Comparison of ENCODE assay signal across 8 cellular contexts in genomic region chr17:7923290-7923628, GRCh38. TPM values are rescaled to one million over a fixed set of nuclear protein-coding genes. Genes with fewer than 3 reads are reported as not detected.
DNase-seq lines count a peak whose midpoint lies in the region; ATAC-seq and TF ChIP-seq lines count a peak whose summit lies in the region.

No MANE protein-coding gene starts in this region.

- peak overlapping the region; percentile 8 to 38 for H3K27ac ChIP-seq in prostate gland

- H3K27me3 ChIP-seq in Caco-2 (replicated peaks; ENCODE audit: control insufficient read depth, insufficient read depth, low read length) (no peaks in the 10 kb centered on the region), prostate gland (replicated peaks; ENCODE audit: insufficient read depth) (no peaks in the 10 kb centered on the region)

- no peaks in the 10 kb centered on the region for H3K4me1 Mint-ChIP-seq in Caco-2 (ENCODE audit: low read depth, unreplicated experiment)

- 66% methylated on average over 13 of the region's 13 CpGs for WGBS in prostate gland

- BruUV-seq in Caco-2 (replicated peaks; lab: Mats Ljungman, UMichigan) = no TSS peak

- POLR2A ChIA-PET in Caco-2 (lab: Charles Lee) = no interaction called here

- intact Hi-C loops in Caco-2 (cut with micrococcal nuclease; ENCODE audit: unreplicated experiment) = no loop called here
- intact Hi-C loops in prostate gland (cut with DNase I) = no loop called here
- intact Hi-C loops in posterior cingulate gyrus (cut with DNase I) = no loop called here

- H3K4me1 ChIP-seq in Caco-2 = no peaks in the 10 kb centered on the region
- H3K4me1 ChIP-seq in prostate gland (replicated peaks) = no peaks in the 10 kb centered on the region

- DNase-seq in Caco-2 = no peak
- no peak for DNase-seq in fibroblast of villous mesenchyme (ENCODE audit: low read depth)
- DNase-seq in prostate gland (ENCODE audit: low spot score) = no peak
- DNase-seq in activated gamma-delta T cell treated with Interleukin-2 at 50 U/mL for 16 hours = no peak
- DNase-seq in posterior cingulate gyrus = no peak

- H3K9me3 ChIP-seq in Caco-2 (no peaks in the 10 kb centered on the region), prostate gland (no peaks in the 10 kb centered on the region)

- no peaks in the 10 kb centered on the region for H3K27me3 Mint-ChIP-seq in Caco-2 (ENCODE audit: insufficient read depth, unreplicated experiment)

- no peaks in the 10 kb centered on the region for H3K9me3 Mint-ChIP-seq in Caco-2 (ENCODE audit: unreplicated experiment)

- H3K36me3 Mint-ChIP-seq in Caco-2 (ENCODE audit: insufficient read depth, unreplicated experiment) = no peaks in the 10 kb centered on the region

- TF ChIP-seq CTCF in Caco-2 (IDR thresholded peaks at IDR 0.05; ENCODE audit: insufficient read depth in 1 of 2, low read depth in 1 of 2, low read length in 1 of 2, severe bottlenecking in 1 of 2, unreplicated experiment in 1 of 2) (no peak), WI38 (IDR thresholded peaks at IDR 0.05; ENCODE audit: low read depth, low read length) (no peak), fibroblast of villous mesenchyme (IDR thresholded peaks at IDR 0.05; ENCODE audit: insufficient read depth, low read depth, low read length) (no peak), prostate gland (IDR thresholded peaks at IDR 0.05) (no peak)

- H3K36me3 ChIP-seq in Caco-2 (ENCODE audit: control insufficient read depth, insufficient read depth, low read length) = no peaks in the 10 kb centered on the region
- H3K36me3 ChIP-seq in prostate gland = no peaks in the 10 kb centered on the region

- H3K4me3 ChIP-seq in Caco-2 (ENCODE audit: low read depth, low read length) = peak overlapping the region; percentile 30
- peak overlapping the region; percentile 56 for H3K4me3 ChIP-seq in WI38 (ENCODE audit: low read depth, low read length)
- peak overlapping the region; percentile 59 for H3K4me3 ChIP-seq in fibroblast of villous mesenchyme (ENCODE audit: low read depth, low read length)
- H3K4me3 ChIP-seq in prostate gland = peak overlapping the region; percentile 32 to 36

- ATAC-seq in GM19324 (IDR thresholded peaks at IDR 0.05; ENCODE audit: low FRiP score, unreplicated experiment) = no peak
- no peak for ATAC-seq in GM21786 (IDR thresholded peaks at IDR 0.05; ENCODE audit: unreplicated experiment)

- no peak for TF ChIP-seq POLR2A in prostate gland (IDR thresholded peaks at IDR 0.05)

- no peak overlapping the region for H3K27ac Mint-ChIP-seq in Caco-2 (ENCODE audit: unreplicated experiment)

- peak overlapping the region; percentile 70 for H3K4me3 Mint-ChIP-seq in Caco-2 (ENCODE audit: unreplicated experiment)

- CTCF ChIA-PET in Caco-2 (lab: Charles Lee) = interaction anchor here (1.0 kb wide), 2 partner anchors 65 to 66 kb away, joined by 3 to 4 read pairs; no protein-coding TSS in a partner anchor

RNA-seq across cellular contexts. Expression of gene KCNAB3, which starts 6.4 kb away (rescaled TPM):
- total RNA-seq in Caco-2 (2022) (1.2 and 2.0 TPM in 2 replicates), fibroblast of villous mesenchyme (1.3 and 1.7 TPM in 2 replicates), prostate gland (1 to 10 TPM; 1.2 to 4.5 TPM)

RNA-seq across cellular contexts. Expression of gene RNF227, which starts 7.2 kb away (rescaled TPM):
- total RNA-seq in Caco-2 (2022) (4.0 and 5.0 TPM in 2 replicates), fibroblast of villous mesenchyme (2.2 and 4.2 TPM in 2 replicates), prostate gland (10 to 100 TPM in 1 of 2 donors, 1 to 10 TPM in 1; 7.8 to 32.4 TPM)

RNA-seq across cellular contexts. Expression of gene TRAPPC1, which starts 8.5 kb away (rescaled TPM):
- 75.5 and 96.2 TPM in 2 replicates for total RNA-seq in Caco-2 (2022)
- total RNA-seq in fibroblast of villous mesenchyme = 42.7 and 47.4 TPM in 2 replicates
- total RNA-seq in prostate gland = 10 to 100 TPM; 57.9 to 70.9 TPM

RNA-seq across cellular contexts. Expression of gene CNTROB, which starts 8.7 kb away (rescaled TPM):
- total RNA-seq in Caco-2 (2022) (22.6 and 24.2 TPM in 2 replicates), fibroblast of villous mesenchyme (21.3 and 25.5 TPM in 2 replicates), prostate gland (10 to 100 TPM; 25.2 to 42.0 TPM)

RNA-seq across cellular contexts. Expression of gene CHD3, which starts 34.7 kb away (rescaled TPM):
- 27.9 and 34.7 TPM in 2 replicates for total RNA-seq in Caco-2 (2022)
- total RNA-seq in fibroblast of villous mesenchyme = 103 and 111 TPM in 2 replicates
- 100 to 1,000 TPM; 166 to 196 TPM for total RNA-seq in prostate gland
